Comparison of ENCODE assay signal across 8 cellular contexts in genomic region chr11:64489831-64490441, GRCh38.
DNase-seq lines count a peak whose midpoint lies in the region; TF ChIP-seq lines count a peak whose summit lies in the region.

No MANE protein-coding gene starts in this region.

- no peaks in the 10 kb centered on the region for H3K36me3 ChIP-seq in GM23248 (ENCODE audit: low read depth)
- H3K36me3 ChIP-seq in neutrophil, result no peaks in the 10 kb centered on the region
- H3K36me3 ChIP-seq in uterus, result no peaks in the 10 kb centered on the region
- no peaks in the 10 kb centered on the region for H3K36me3 ChIP-seq in vagina

- H4K20me1 ChIP-seq in GM23248 (ENCODE audit: insufficient read depth), result no peaks in the 10 kb centered on the region

- in situ Hi-C loops in GM23248 (cut with MboI), result no loop called here

- no peak overlapping the region for H2AFZ ChIP-seq in GM23248

- no peak overlapping the region for H3K4me3 ChIP-seq in GM23248
- H3K4me3 ChIP-seq in fibroblast of the aortic adventitia (ENCODE audit: low read depth, low read length), result no peak overlapping the region
- no peak overlapping the region for H3K4me3 ChIP-seq in neutrophil (ENCODE audit: low read depth in 1 of 2, low read length in 1 of 2)
- no peak overlapping the region for H3K4me3 ChIP-seq in uterus
- H3K4me3 ChIP-seq in vagina, result no peak overlapping the region

- H3K27me3 ChIP-seq in GM23248 (replicated peaks; ENCODE audit: insufficient read depth) (peaks cover 67% of the 10 kb centered on the region), neutrophil (no peaks in the 10 kb centered on the region), uterus (no peaks in the 10 kb centered on the region), vagina (no peaks in the 10 kb centered on the region)

- H3K9me3 ChIP-seq in GM23248 (ENCODE audit: low read depth), result no peaks in the 10 kb centered on the region
- no peaks in the 10 kb centered on the region for H3K9me3 ChIP-seq in neutrophil
- no peaks in the 10 kb centered on the region for H3K9me3 ChIP-seq in uterus
- H3K9me3 ChIP-seq in vagina, result no peaks in the 10 kb centered on the region

- DNase-seq in AG08396 (ENCODE audit: low spot score) (peak; percentile 78), GM23248 (peak; percentile 70), NOMO-1 (lab: John Stamatoyannopoulos, UW; ENCODE audit: unreplicated experiment in 2 of 2) (peak; percentile 32 to 41), fibroblast of the aortic adventitia (ENCODE audit: low read depth) (peak; percentile 31), uterus (peak; percentile 22 to 23), vagina (ENCODE audit: extremely low spot score in 2 of 2) (no peak)
- DNase-seq in activated T-cell treated with anti-CD3 and anti-CD28 coated beads, Interleukin-2, amount 50 U/mL, for 1 hour, result peak; percentile 40

- no peak overlapping the region for H3K27ac ChIP-seq in GM23248
- no peak overlapping the region for H3K27ac ChIP-seq in neutrophil
- no peak overlapping the region for H3K27ac ChIP-seq in uterus
- no peak overlapping the region for H3K27ac ChIP-seq in vagina

- no peaks in the 10 kb centered on the region for H3K4me1 ChIP-seq in GM23248 (ENCODE audit: insufficient read depth)
- peaks cover 6 to 13% of the 10 kb centered on the region in 2 experiments for H3K4me1 ChIP-seq in neutrophil (ENCODE audit: control insufficient read depth in 1 of 2, insufficient read depth in 1 of 2, low read depth in 1 of 2, low read length in 1 of 2)
- H3K4me1 ChIP-seq in uterus, result no peaks in the 10 kb centered on the region
- no peaks in the 10 kb centered on the region for H3K4me1 ChIP-seq in vagina

- WGBS in GM23248 (ENCODE audit: low coverage in 1 of 2, low lambda C conversion rate in 2 of 2, missing lambda C conversion rate in 2 of 2), 2 experiments, result 13 to 14% methylated on average over 26 of the region's 26 CpGs

- H3K9ac ChIP-seq in GM23248, result no peak overlapping the region

- peak; percentile 61 for TF ChIP-seq CTCF in fibroblast of the aortic adventitia (IDR thresholded peaks at IDR 0.05; ENCODE audit: insufficient read depth, low read length)
- peak; percentile 69 for TF ChIP-seq CTCF in neutrophil (IDR thresholded peaks at IDR 0.05)
- peak; percentile 16 to 64 (median 32) for TF ChIP-seq CTCF in uterus (IDR thresholded peaks at IDR 0.05)
- no peak for TF ChIP-seq CTCF in vagina (IDR thresholded peaks at IDR 0.05)

- no peak for TF ChIP-seq POLR2A in uterus (IDR thresholded peaks at IDR 0.05)
- no peak for TF ChIP-seq POLR2A in vagina (IDR thresholded peaks at IDR 0.05)

- intact Hi-C loops in uterus (cut with DNase I; ENCODE audit: low total_unique reads) (no loop called here), vagina (cut with DNase I) (no loop called here)

- H3K4me2 ChIP-seq in GM23248 (ENCODE audit: unreplicated experiment), result no peak overlapping the region

- H3K79me2 ChIP-seq in GM23248 (ENCODE audit: insufficient read depth), result no peaks in the 10 kb centered on the region

- no peaks in the 10 kb centered on the region for H3K9me2 ChIP-seq in GM23248 (ENCODE audit: insufficient read depth)

- H3F3A ChIP-seq in GM23248 (ENCODE audit: insufficient read depth), result no peaks in the 10 kb centered on the region

Comparison
In these comparisons a context has a peak if more than half of its experiments do, and no peak if none do; other contexts are left out.
1. DNase-seq: peak in AG08396 (single experiment), GM23248 (single experiment), NOMO-1 (2 of 2), activated T-cell treated with anti-CD3 and anti-CD28 coated beads, Interleukin-2, amount 50 U/mL, for 1 hour (single experiment), fibroblast of the aortic adventitia (single experiment) and uterus (2 of 2); none in vagina (0 of 2).
2. CTCF ChIP-seq: peak in fibroblast of the aortic adventitia (single experiment), neutrophil (single experiment) and uterus (4 of 4); none in vagina (0 of 3).